Comparison of ENCODE assay signal across 1 cellular context in the genomic region with DNA sequence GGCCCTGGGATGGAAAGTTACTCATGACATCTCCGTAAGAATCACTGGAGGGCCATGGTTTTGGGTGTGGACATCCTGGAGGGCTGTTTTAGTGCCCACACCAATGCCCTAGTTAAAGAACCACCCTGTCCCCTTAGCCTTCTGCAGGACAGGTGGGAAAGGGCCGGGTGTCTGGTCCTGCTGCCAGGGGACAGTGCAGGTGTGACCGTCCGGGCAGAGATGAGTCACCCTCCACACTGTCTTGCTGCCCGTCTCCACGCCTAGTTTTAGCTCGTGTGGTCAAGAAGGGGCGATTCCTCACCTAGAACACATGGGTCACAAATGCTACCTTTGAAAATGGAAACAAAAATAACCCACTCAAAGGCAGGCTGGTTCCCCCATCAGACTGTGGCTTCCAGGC.
TF ChIP-seq lines count a peak whose summit lies in the region.

No MANE protein-coding gene starts in this region.

TF ChIP-seq in IMR-90, 13 proteins besides CTCF, POLR2A, EP300 and RAD21:
- TF ChIP-seq BHLHE40 (IDR thresholded peaks at IDR 0.05; ENCODE audit: low read depth, low read length): no peak
- no peak for TF ChIP-seq SMC3 (IDR thresholded peaks at IDR 0.05; ENCODE audit: low read depth, low read length)
- TF ChIP-seq CHD1 (IDR thresholded peaks at IDR 0.05; ENCODE audit: low read depth, low read length): no peak
- TF ChIP-seq, protein P1, sequence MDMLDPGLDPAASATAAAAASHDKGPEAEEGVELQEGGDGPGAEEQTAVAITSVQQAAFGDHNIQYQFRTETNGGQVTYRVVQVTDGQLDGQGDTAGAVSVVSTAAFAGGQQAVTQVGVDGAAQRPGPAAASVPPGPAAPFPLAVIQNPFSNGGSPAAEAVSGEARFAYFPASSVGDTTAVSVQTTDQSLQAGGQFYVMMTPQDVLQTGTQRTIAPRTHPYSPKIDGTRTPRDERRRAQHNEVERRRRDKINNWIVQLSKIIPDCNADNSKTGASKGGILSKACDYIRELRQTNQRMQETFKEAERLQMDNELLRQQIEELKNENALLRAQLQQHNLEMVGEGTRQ (IDR thresholded peaks at IDR 0.05; ENCODE audit: low read depth, low read length): no peak
- TF ChIP-seq MAZ (IDR thresholded peaks at IDR 0.05; ENCODE audit: borderline replicate concordance, low read depth, low read length): no peak
- TF ChIP-seq NFE2L2 (IDR thresholded peaks at IDR 0.05; ENCODE audit: low read depth, low read length): no peak
- no peak for TF ChIP-seq FOS (IDR thresholded peaks at IDR 0.05; ENCODE audit: low read depth, low read length)
